In the genomic region with DNA sequence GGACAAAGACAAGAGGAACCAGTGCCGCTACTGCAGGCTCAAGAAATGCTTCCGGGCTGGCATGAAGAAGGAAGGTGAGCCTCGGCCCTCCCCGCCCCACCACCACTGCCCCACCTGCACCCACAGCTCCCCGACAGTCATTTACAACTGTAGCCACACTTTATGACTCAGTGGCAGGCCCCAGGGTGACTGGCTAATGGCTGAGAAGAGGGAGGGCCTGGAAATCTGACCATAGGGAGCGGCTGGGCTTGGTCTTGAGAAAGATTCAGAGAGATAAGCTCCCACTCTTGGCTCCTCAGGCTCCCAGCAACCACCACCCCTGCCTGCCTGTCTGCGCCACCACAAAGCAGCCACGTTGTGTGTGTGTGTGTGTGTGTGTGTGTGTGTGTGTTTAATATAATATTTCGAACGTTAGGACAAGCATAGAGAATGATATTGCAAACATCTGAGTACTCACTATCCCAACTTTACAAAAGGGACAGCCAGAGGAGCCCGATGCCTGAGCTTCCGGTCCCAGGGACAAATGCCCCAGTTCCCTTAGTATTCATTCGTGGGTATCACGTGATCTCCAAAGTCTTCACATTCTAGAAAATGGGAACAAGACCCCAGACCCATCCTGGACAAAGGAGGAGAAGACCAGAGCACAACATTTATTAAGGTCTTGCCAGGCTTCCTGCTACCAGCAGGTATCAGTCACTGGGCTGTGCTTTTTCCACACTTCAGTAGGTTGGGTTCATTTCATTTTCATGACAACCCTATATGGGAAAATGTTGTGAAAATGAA, we compare ENCODE assay signal across 13 cellular contexts. TPM values are rescaled to one million over a fixed set of nuclear protein-coding genes. Genes with fewer than 3 reads are reported as not detected.
A peak's percentile ranks its signal among the peaks of the same experiment; 100 is the strongest.
DNase-seq lines count a peak whose midpoint lies in the region; ATAC-seq and TF ChIP-seq lines count a peak whose summit lies in the region.
"Had no signal": no experiment of that assay in that cellular context is flagged by ENCODE, and none has a peak within 500 bp of the region (broad histone marks: within the 10 kb centered on the region; RNA-seq: fewer than 3 reads in every experiment).

No MANE protein-coding gene starts in this region.

- 0 out of 2 replicates have a peak overlapping the region, but pooled peaks have one; percentile 1 for H3K27ac ChIP-seq in SJSA1
- H3K27ac ChIP-seq: body of pancreas, skin epidermis had no signal

- peaks cover 38% of the 10 kb centered on the region for H3K4me1 ChIP-seq in SJSA1 (replicated peaks)

- H3K9me3 Mint-ChIP-seq in type B pancreatic cell (no peaks in the 10 kb centered on the region), T-cell (no peaks in the 10 kb centered on the region)
- H3K9me3 Mint-ChIP-seq: stimulated activated effector memory CD8-positive, alpha-beta T cell treated with anti-CD3 and anti-CD28 coated beads, Interleukin-12 subunit alpha, Interleukin-12 subunit beta, amount 100 ng/mL, for 72 hours had no signal

- H3K27me3 Mint-ChIP-seq in type B pancreatic cell (peaks cover 5% of the 10 kb centered on the region), T-cell (peaks cover 8 to 9% of the 10 kb centered on the region in 2 donors)

- H3K36me3 ChIP-seq in SJSA1, result no peaks in the 10 kb centered on the region

- no peak overlapping the region for H3K4me3 ChIP-seq in SJSA1
- H3K4me3 ChIP-seq: body of pancreas, skin epidermis had no signal

- ATAC-seq in HG02884 (IDR thresholded peaks at IDR 0.05; ENCODE audit: unreplicated experiment) (no peak), T-cell (replicated peaks in 1 of 4) (no peak)
- ATAC-seq: body of pancreas; stimulated activated effector memory CD8-positive, alpha-beta T cell treated with anti-CD3 and anti-CD28 coated beads, Interleukin-12 subunit alpha, Interleukin-12 subunit beta, amount 100 ng/mL, for 72 hours had no signal

- TF ChIP-seq CTCF in type B pancreatic cell (conservative IDR thresholded peaks at IDR 0.05), result no peak

- H3K36me3 Mint-ChIP-seq in type B pancreatic cell, result no peaks in the 10 kb centered on the region
- H3K36me3 Mint-ChIP-seq in T-cell, result no peaks in the 10 kb centered on the region
- H3K36me3 Mint-ChIP-seq: stimulated activated effector memory CD8-positive, alpha-beta T cell treated with anti-CD3 and anti-CD28 coated beads, Interleukin-12 subunit alpha, Interleukin-12 subunit beta, amount 100 ng/mL, for 72 hours had no signal

- H3K4me1 Mint-ChIP-seq in type B pancreatic cell (ENCODE audit: unreplicated experiment), result no peaks in the 10 kb centered on the region
- no peaks in the 10 kb centered on the region for H3K4me1 Mint-ChIP-seq in T-cell

- H3K4me3 Mint-ChIP-seq in type B pancreatic cell, result no peak overlapping the region
- H3K4me3 Mint-ChIP-seq in T-cell, result no peak overlapping the region
- H3K4me3 Mint-ChIP-seq: stimulated activated effector memory CD8-positive, alpha-beta T cell treated with anti-CD3 and anti-CD28 coated beads, Interleukin-12 subunit alpha, Interleukin-12 subunit beta, amount 100 ng/mL, for 72 hours had no signal

- peak; percentile 16 for DNase-seq in SKM-1 treated with dmso at 0.1 percent for 144 hours (lab: John Stamatoyannopoulos, UW; ENCODE audit: unreplicated experiment)
- no peak for DNase-seq in SKM-1 (lab: John Stamatoyannopoulos, UW; ENCODE audit: unreplicated experiment)
- peak; percentile 22 to 58 for DNase-seq in SJSA1 (ENCODE audit: low read depth in 1 of 2, low spot score in 2 of 2)
- DNase-seq in iPS-NIHi11 (ENCODE audit: low spot score), result peak; percentile 44
- no peak for DNase-seq in type B pancreatic cell (ENCODE audit: extremely low spot score, unreplicated experiment)
- no peak for DNase-seq in NCI-H1048 (lab: John Stamatoyannopoulos, UW)
- no peak for DNase-seq in T-cell
- DNase-seq: T-helper 1 cell had no signal

- H3K9me3 ChIP-seq in SJSA1 (replicated peaks), result no peaks in the 10 kb centered on the region
- H3K9me3 ChIP-seq: body of pancreas had no signal

- H3K27ac Mint-ChIP-seq in type B pancreatic cell, result peak overlapping the region; percentile 39
- no peak overlapping the region for H3K27ac Mint-ChIP-seq in T-cell
- H3K27ac Mint-ChIP-seq: stimulated activated effector memory CD8-positive, alpha-beta T cell treated with anti-CD3 and anti-CD28 coated beads, Interleukin-12 subunit alpha, Interleukin-12 subunit beta, amount 100 ng/mL, for 72 hours had no signal

- CTCF ChIA-PET in T-cell (lab: Charles Lee), result no interaction called here

- H3K27me3 ChIP-seq in SJSA1 (replicated peaks), result no peaks in the 10 kb centered on the region
- H3K27me3 ChIP-seq: body of pancreas had no signal

- POLR2A ChIA-PET in T-cell (lab: Charles Lee), result no interaction called here

RNA-seq across cellular contexts. Expression of gene HNF4A, which starts 52.1 kb away (rescaled TPM):
- total RNA-seq in SJSA1 (2014; rRNA removed; shearing (Covaris generic)), result not detected in 2 replicates
- 19.9 and 41.7 TPM in 2 replicates for total RNA-seq in type B pancreatic cell (ENCODE audit: low replicate concordance)
- under 1 TPM in 3 of 5 donors, not detected in 2; 0.16 to 0.35 (median 0.32) TPM for total RNA-seq in T-cell
- total RNA-seq: frontal cortex had no signal

Comparison
In these comparisons a context has a peak if more than half of its experiments do, and no peak if none do; other contexts are left out.
1. DNase-seq: peak in SKM-1 treated with dmso at 0.1 percent for 144 hours (single experiment), SJSA1 (2 of 2) and iPS-NIHi11 (single experiment); none in SKM-1 (single experiment), type B pancreatic cell (single experiment), NCI-H1048 (single experiment) and T-cell (0 of 34).
2. RNA of gene HNF4A, which starts 52.1 kb away (total RNA-seq): 19.9 to 41.7 TPM in type B pancreatic cell; 0.16 to 0.35 TPM in T-cell and not detected in SJSA1; every median in the first group is over 10 times any median in the second.